26 cellular contexts compared by ENCODE assay signal in genomic region chr20:17668432-17668831, GRCh38. TPM values are rescaled to one million over a fixed set of nuclear protein-coding genes. Genes with fewer than 3 reads are reported as not detected.
"Had no signal": no experiment of that assay in that cellular context is flagged by ENCODE, and none has a peak within 500 bp of the region (broad histone marks: within the 10 kb centered on the region; RNA-seq: fewer than 3 reads in every experiment).

No MANE protein-coding gene starts in this region.

- ATAC-seq: activated naive CD8-positive, alpha-beta T cell treated with anti-CD3 and anti-CD28 coated beads, Interleukin-2, amount 50 U/mL, for 24 hours; activated T-cell treated with anti-CD3 and anti-CD28 coated beads, Interleukin-2, amount 50 U/mL, for 4 hours; foreskin keratinocyte; heart left ventricle; left lung; psoas muscle had no signal

- H3K4me3 Mint-ChIP-seq: activated CD4-positive, alpha-beta memory T cell treated with anti-CD3 and anti-CD28 coated beads for 36 hours; activated CD4-positive, alpha-beta T cell treated with anti-CD3 and anti-CD28 coated beads, Interleukin-2, amount 10 ng/mL, durations not matched to agents 24 days and 14 days; activated naive CD4-positive, alpha-beta T cell treated with anti-CD3 and anti-CD28 coated beads, Interleukin-2, amount 50 U/mL, for 24 hours; activated naive CD8-positive, alpha-beta T cell treated with anti-CD3 and anti-CD28 coated beads, Interleukin-2, amount 50 U/mL, for 24 hours; activated T-cell treated with anti-CD3 and anti-CD28 coated beads, Interleukin-2, amount 50 U/mL, for 4 hours; naive B cell had no signal

- H3K9ac ChIP-seq: parathyroid adenoma had no signal

- DNase-seq: activated CD4-positive, alpha-beta memory T cell treated with anti-CD3 and anti-CD28 coated beads for 36 hours; activated CD4-positive, alpha-beta T cell treated with anti-CD3 and anti-CD28 coated beads, Interleukin-2, amount 10 ng/mL, durations not matched to agents 24 days and 14 days; activated CD4-positive, CD25-positive, alpha-beta regulatory T cell treated with anti-CD3 and anti-CD28 coated beads, Interleukin-2, amount 50 U/mL, for 72 hours; activated naive CD8-positive, alpha-beta T cell treated with anti-CD3 and anti-CD28 coated beads, Interleukin-2, amount 50 U/mL, for 24 hours; activated T-cell treated with anti-CD3 and anti-CD28 coated beads, Interleukin-2, amount 50 U/mL, for 4 hours; amygdala; caudate nucleus; foreskin keratinocyte; heart left ventricle; left lung; naive B cell; psoas muscle; stimulated activated CD4-positive, alpha-beta T cell treated with anti-CD3 and anti-CD28 coated beads, Interleukin-1b, Interleukin-23, amount 100 ng/mL, for 48 hours; stimulated activated naive CD4-positive, alpha-beta T cell treated with Interleukin-2 at 50 U/mL for 16 hours had no signal

- H3K4me2 ChIP-seq: smooth muscle cell had no signal

- H3K9me3 Mint-ChIP-seq: activated CD4-positive, alpha-beta memory T cell treated with anti-CD3 and anti-CD28 coated beads for 36 hours; activated naive CD4-positive, alpha-beta T cell treated with anti-CD3 and anti-CD28 coated beads, Interleukin-2, amount 50 U/mL, for 24 hours; activated naive CD8-positive, alpha-beta T cell treated with anti-CD3 and anti-CD28 coated beads, Interleukin-2, amount 50 U/mL, for 24 hours; activated T-cell treated with anti-CD3 and anti-CD28 coated beads, Interleukin-2, amount 50 U/mL, for 4 hours; activated T-helper 2 cell treated with anti-CD3 and anti-CD28 coated beads, Interferon-gamma antibody, Interleukin-2, Interleukin-4, amounts not matched to agents 10 μg/mL and 5 μg/mL and 100 μg/mL, durations not matched to agents 14 hours and 24 hours and 36 hours; naive B cell had no signal

- H2AFZ ChIP-seq: parathyroid adenoma had no signal

- H3K36me3 Mint-ChIP-seq: activated CD4-positive, alpha-beta memory T cell treated with anti-CD3 and anti-CD28 coated beads for 36 hours had no signal

- H3K9me3 ChIP-seq: esophagus muscularis mucosa, heart left ventricle, left lung, psoas muscle, right atrium auricular region, tibial nerve had no signal

- H3K27ac Mint-ChIP-seq: activated CD4-positive, alpha-beta memory T cell treated with anti-CD3 and anti-CD28 coated beads for 36 hours; activated naive CD4-positive, alpha-beta T cell treated with anti-CD3 and anti-CD28 coated beads, Interleukin-2, amount 50 U/mL, for 24 hours; activated naive CD8-positive, alpha-beta T cell treated with anti-CD3 and anti-CD28 coated beads, Interleukin-2, amount 50 U/mL, for 24 hours; activated T-helper 2 cell treated with anti-CD3 and anti-CD28 coated beads, Interferon-gamma antibody, Interleukin-2, Interleukin-4, amounts not matched to agents 10 μg/mL and 5 μg/mL and 100 μg/mL, durations not matched to agents 14 hours and 24 hours and 36 hours had no signal

- H3K27ac ChIP-seq: foreskin keratinocyte, heart left ventricle, left lung, parathyroid adenoma, psoas muscle, right atrium auricular region, VCaP had no signal

- H3K36me3 ChIP-seq: esophagus muscularis mucosa, right atrium auricular region, tibial nerve had no signal

- H3K27me3 Mint-ChIP-seq: activated CD4-positive, alpha-beta memory T cell treated with anti-CD3 and anti-CD28 coated beads for 36 hours; activated CD4-positive, alpha-beta T cell treated with anti-CD3 and anti-CD28 coated beads, Interleukin-2, amount 10 ng/mL, durations not matched to agents 24 days and 14 days; activated naive CD4-positive, alpha-beta T cell treated with anti-CD3 and anti-CD28 coated beads, Interleukin-2, amount 50 U/mL, for 24 hours; activated naive CD8-positive, alpha-beta T cell treated with anti-CD3 and anti-CD28 coated beads, Interleukin-2, amount 50 U/mL, for 24 hours; naive B cell had no signal

- H3K4me3 ChIP-seq: esophagus muscularis mucosa, heart left ventricle, left lung, lung, psoas muscle, right atrium auricular region, smooth muscle cell, tibial nerve had no signal

- H3K4me1 ChIP-seq: foreskin keratinocyte had no signal

- H3K27me3 ChIP-seq: esophagus muscularis mucosa, foreskin keratinocyte, heart left ventricle, left lung, right atrium auricular region, tibial nerve had no signal

RNA-seq across cellular contexts. Expression of gene BANF2, which starts 31.3 kb away (rescaled TPM):
- total RNA-seq: activated CD4-positive, alpha-beta memory T cell treated with anti-CD3 and anti-CD28 coated beads for 36 hours; activated CD4-positive, alpha-beta T cell treated with anti-CD3 and anti-CD28 coated beads, Interleukin-2, amount 10 ng/mL, durations not matched to agents 24 days and 14 days; activated T-cell treated with anti-CD3 and anti-CD28 coated beads, Interleukin-2, amount 50 U/mL, for 4 hours; activated T-helper 2 cell treated with anti-CD3 and anti-CD28 coated beads, Interferon-gamma antibody, Interleukin-2, Interleukin-4, amounts not matched to agents 10 μg/mL and 5 μg/mL and 100 μg/mL, durations not matched to agents 14 hours and 24 hours and 36 hours; esophagus muscularis mucosa; foreskin keratinocyte; heart left ventricle; left lung; lung; psoas muscle; right atrium auricular region; smooth muscle cell; T-helper 1 cell treated with Interleukin-12 subunit alpha and Interleukin-12 subunit beta and Interleukin-4 antibody, amounts not matched to agents 30 ng/mL and 1 ng/mL, for 36 hours; temporal lobe; tibial nerve had no signal
- polyA plus RNA-seq: foreskin keratinocyte, heart left ventricle, lung, neural cell, psoas muscle, smooth muscle cell had no signal
